Comparison of ENCODE assay signal across 9 cellular contexts in the genomic region with DNA sequence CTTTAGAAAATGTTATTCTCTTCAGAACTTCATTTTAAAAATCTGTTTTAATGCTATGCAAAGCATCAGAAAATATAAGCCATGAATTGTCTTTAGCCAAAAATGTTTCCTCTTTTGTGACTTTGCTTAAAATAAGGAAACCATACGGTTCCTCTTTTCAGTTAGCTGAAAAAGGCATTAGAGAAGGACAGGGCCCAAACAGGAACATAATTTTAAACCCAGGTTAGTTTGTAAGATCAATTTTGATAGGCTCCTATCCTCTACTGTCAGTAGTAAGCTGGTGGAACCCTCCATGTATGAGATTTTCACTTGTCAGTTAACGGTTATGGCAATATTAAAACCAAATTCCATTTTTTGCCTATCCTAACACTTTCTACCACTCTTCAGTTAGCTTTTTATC. TPM values are rescaled to one million over a fixed set of nuclear protein-coding genes. Genes with fewer than 3 reads are reported as not detected.
DNase-seq lines count a peak whose midpoint lies in the region; ATAC-seq and TF ChIP-seq lines count a peak whose summit lies in the region.
"Had no signal": no experiment of that assay in that cellular context is flagged by ENCODE, and none has a peak within 500 bp of the region (broad histone marks: within the 10 kb centered on the region; RNA-seq: fewer than 3 reads in every experiment).

No MANE protein-coding gene starts in this region.

- peak overlapping the region; percentile 89 for H3K4me3 ChIP-seq in GM12865 (ENCODE audit: low read depth, low read length)
- H3K4me3 ChIP-seq: SJSA1 had no signal

- peaks cover 5% of the 10 kb centered on the region for H3K9me3 Mint-ChIP-seq in activated T-helper 2 cell treated with anti-CD3 and anti-CD28 coated beads, Interferon-gamma antibody, Interleukin-2, Interleukin-4, amounts not matched to agents 10 μg/mL and 5 μg/mL and 100 μg/mL, durations not matched to agents 14 hours and 24 hours and 36 hours
- H3K9me3 Mint-ChIP-seq in natural killer cell treated with Interleukin-12 subunit alpha and Interleukin-12 subunit beta and Interleukin-15 and Interleukin-18, amount 100 ng/mL, for 72 hours: peaks cover 5% of the 10 kb centered on the region

- peak overlapping the region; percentile 91 for H3K27ac Mint-ChIP-seq in activated T-helper 2 cell treated with anti-CD3 and anti-CD28 coated beads, Interferon-gamma antibody, Interleukin-2, Interleukin-4, amounts not matched to agents 10 μg/mL and 5 μg/mL and 100 μg/mL, durations not matched to agents 14 hours and 24 hours and 36 hours
- peak overlapping the region; percentile 90 to 93 for H3K27ac Mint-ChIP-seq in natural killer cell treated with Interleukin-12 subunit alpha and Interleukin-12 subunit beta and Interleukin-15 and Interleukin-18, amount 100 ng/mL, for 72 hours

- DNase-seq in GM12865 (ENCODE audit: low read depth): peak; percentile 75
- DNase-seq in KG1 (lab: John Stamatoyannopoulos, UW): peak; percentile 53
- DNase-seq in activated T-helper 2 cell treated with anti-CD3 and anti-CD28 coated beads, Interferon-gamma antibody, Interleukin-2, Interleukin-4, amounts not matched to agents 10 μg/mL and 5 μg/mL and 100 μg/mL, durations not matched to agents 14 hours and 24 hours and 36 hours (ENCODE audit: low spot score): no peak
- DNase-seq in natural killer cell treated with Interleukin-12 subunit alpha and Interleukin-12 subunit beta and Interleukin-15 and Interleukin-18, amount 100 ng/mL, for 72 hours (ENCODE audit: low spot score): no peak
- no peak for DNase-seq in NCI-H2029 treated with DMSO at 0.1 percent for 48 hours (lab: John Stamatoyannopoulos, UW)
- DNase-seq in stimulated activated naive CD4-positive, alpha-beta T cell treated with Interleukin-2 at 50 U/mL for 16 hours (lab: John Stamatoyannopoulos, UW): no peak
- no peak for DNase-seq in NCI-H2171 (lab: John Stamatoyannopoulos, UW)

- no peaks in the 10 kb centered on the region for H3K27me3 Mint-ChIP-seq in activated T-helper 2 cell treated with anti-CD3 and anti-CD28 coated beads, Interferon-gamma antibody, Interleukin-2, Interleukin-4, amounts not matched to agents 10 μg/mL and 5 μg/mL and 100 μg/mL, durations not matched to agents 14 hours and 24 hours and 36 hours (ENCODE audit: low read depth)
- no peaks in the 10 kb centered on the region for H3K27me3 Mint-ChIP-seq in natural killer cell treated with Interleukin-12 subunit alpha and Interleukin-12 subunit beta and Interleukin-15 and Interleukin-18, amount 100 ng/mL, for 72 hours

- TF ChIP-seq CTCF in GM12865 (IDR thresholded peaks at IDR 0.05; ENCODE audit: insufficient read depth, low read depth, low read length, missing control alignments): no peak

- peaks cover 49% of the 10 kb centered on the region for H3K4me1 Mint-ChIP-seq in activated T-helper 2 cell treated with anti-CD3 and anti-CD28 coated beads, Interferon-gamma antibody, Interleukin-2, Interleukin-4, amounts not matched to agents 10 μg/mL and 5 μg/mL and 100 μg/mL, durations not matched to agents 14 hours and 24 hours and 36 hours (ENCODE audit: low read depth)
- peaks cover 38 to 69% of the 10 kb centered on the region in 2 donors for H3K4me1 Mint-ChIP-seq in natural killer cell treated with Interleukin-12 subunit alpha and Interleukin-12 subunit beta and Interleukin-15 and Interleukin-18, amount 100 ng/mL, for 72 hours (ENCODE audit: low read depth in 2 of 2)

- intact Hi-C loops in activated T-helper 2 cell treated with anti-CD3 and anti-CD28 coated beads, Interferon-gamma antibody, Interleukin-2, Interleukin-4, amounts not matched to agents 10 μg/mL and 5 μg/mL and 100 μg/mL, durations not matched to agents 14 hours and 24 hours and 36 hours (cut with micrococcal nuclease): loop anchor here (5.0 kb wide), 1 partner anchor 63 kb away; no protein-coding TSS in a partner anchor

- ATAC-seq in natural killer cell treated with Interleukin-12 subunit alpha and Interleukin-12 subunit beta and Interleukin-15 and Interleukin-18, amount 100 ng/mL, for 72 hours: no peak
- no peak for ATAC-seq in GM19463 (IDR thresholded peaks at IDR 0.05; ENCODE audit: unreplicated experiment)

- H3K4me3 Mint-ChIP-seq in activated T-helper 2 cell treated with anti-CD3 and anti-CD28 coated beads, Interferon-gamma antibody, Interleukin-2, Interleukin-4, amounts not matched to agents 10 μg/mL and 5 μg/mL and 100 μg/mL, durations not matched to agents 14 hours and 24 hours and 36 hours (ENCODE audit: low read depth): peak overlapping the region; percentile 86
- peak overlapping the region; percentile 79 for H3K4me3 Mint-ChIP-seq in natural killer cell treated with Interleukin-12 subunit alpha and Interleukin-12 subunit beta and Interleukin-15 and Interleukin-18, amount 100 ng/mL, for 72 hours

- H3K36me3 Mint-ChIP-seq in activated T-helper 2 cell treated with anti-CD3 and anti-CD28 coated beads, Interferon-gamma antibody, Interleukin-2, Interleukin-4, amounts not matched to agents 10 μg/mL and 5 μg/mL and 100 μg/mL, durations not matched to agents 14 hours and 24 hours and 36 hours (ENCODE audit: low read depth): peaks cover 45% of the 10 kb centered on the region
- peaks cover 19% of the 10 kb centered on the region for H3K36me3 Mint-ChIP-seq in natural killer cell treated with Interleukin-12 subunit alpha and Interleukin-12 subunit beta and Interleukin-15 and Interleukin-18, amount 100 ng/mL, for 72 hours

RNA-seq across cellular contexts. Expression of a gene that starts 4.3 kb away (rescaled TPM):
- 13.0 and 13.9 TPM in 2 replicates for total RNA-seq in activated T-helper 2 cell treated with anti-CD3 and anti-CD28 coated beads, Interferon-gamma antibody, Interleukin-2, Interleukin-4, amounts not matched to agents 10 μg/mL and 5 μg/mL and 100 μg/mL, durations not matched to agents 14 hours and 24 hours and 36 hours
- total RNA-seq in natural killer cell treated with Interleukin-12 subunit alpha and Interleukin-12 subunit beta and Interleukin-15 and Interleukin-18, amount 100 ng/mL, for 72 hours: 10 to 100 TPM; 16.3 to 28.0 TPM

RNA-seq across cellular contexts. Expression of a gene that starts 11.9 kb away (rescaled TPM):
- total RNA-seq in activated T-helper 2 cell treated with anti-CD3 and anti-CD28 coated beads, Interferon-gamma antibody, Interleukin-2, Interleukin-4, amounts not matched to agents 10 μg/mL and 5 μg/mL and 100 μg/mL, durations not matched to agents 14 hours and 24 hours and 36 hours: 18.6 and 20.7 TPM in 2 replicates
- 10 to 100 TPM in 1 of 2 donors, 1 to 10 TPM in 1; 6.2 to 13.8 TPM for total RNA-seq in natural killer cell treated with Interleukin-12 subunit alpha and Interleukin-12 subunit beta and Interleukin-15 and Interleukin-18, amount 100 ng/mL, for 72 hours

RNA-seq across cellular contexts. Expression of a gene that starts 12.5 kb away (rescaled TPM):
- 0.11 and 0.16 TPM in 2 replicates for total RNA-seq in activated T-helper 2 cell treated with anti-CD3 and anti-CD28 coated beads, Interferon-gamma antibody, Interleukin-2, Interleukin-4, amounts not matched to agents 10 μg/mL and 5 μg/mL and 100 μg/mL, durations not matched to agents 14 hours and 24 hours and 36 hours
- total RNA-seq in natural killer cell treated with Interleukin-12 subunit alpha and Interleukin-12 subunit beta and Interleukin-15 and Interleukin-18, amount 100 ng/mL, for 72 hours: 1 to 10 TPM in 1 of 2 donors, under 1 TPM in 1; 0.48 to 1.4 TPM
- total RNA-seq: SJSA1 had no signal

Comparison
In these comparisons a context has a peak if more than half of its experiments do, and no peak if none do; other contexts are left out.
1. DNase-seq: peak in GM12865 (single experiment) and KG1 (single experiment); none in activated T-helper 2 cell treated with anti-CD3 and anti-CD28 coated beads, Interferon-gamma antibody, Interleukin-2, Interleukin-4, amounts not matched to agents 10 μg/mL and 5 μg/mL and 100 μg/mL, durations not matched to agents 14 hours and 24 hours and 36 hours (single experiment), natural killer cell treated with Interleukin-12 subunit alpha and Interleukin-12 subunit beta and Interleukin-15 and Interleukin-18, amount 100 ng/mL, for 72 hours (single experiment), NCI-H2029 treated with DMSO at 0.1 percent for 48 hours (single experiment), stimulated activated naive CD4-positive, alpha-beta T cell treated with Interleukin-2 at 50 U/mL for 16 hours (single experiment) and NCI-H2171 (single experiment).